In genomic region chr5:62307364-62307689, GRCh38 we compare ENCODE assay signal across 8 cellular contexts. TPM values are rescaled to one million over a fixed set of nuclear protein-coding genes. Genes with fewer than 3 reads are reported as not detected.
DNase-seq lines count a peak whose midpoint lies in the region; ATAC-seq and TF ChIP-seq lines count a peak whose summit lies in the region.

No MANE protein-coding gene starts in this region.

- TF ChIP-seq CTCF in GM12864 (IDR thresholded peaks at IDR 0.05; ENCODE audit: low read depth, low read length, missing control alignments) (no peak), SU-DHL-6 (IDR thresholded peaks at IDR 0.05; ENCODE audit: insufficient read depth, low read length, poor library complexity, severe bottlenecking) (no peak), fibroblast of pulmonary artery (IDR thresholded peaks at IDR 0.05; ENCODE audit: low read length, missing control alignments) (no peak), psoas muscle (IDR thresholded peaks at IDR 0.05) (no peak)

- intact Hi-C loops in psoas muscle (cut with DNase I): loop anchor here in 1 of 2 donors (5.0 to 10.0 kb wide), 2 partner anchors 40 to 97 kb away; partner anchors contain the start of gene DIMT1

- no peak for DNase-seq in GM12864 (ENCODE audit: low read depth)
- DNase-seq in fibroblast of pulmonary artery (ENCODE audit: low read depth): no peak
- no peak for DNase-seq in psoas muscle
- DNase-seq in stimulated activated CD4-positive, alpha-beta T cell treated with anti-CD3 and anti-CD28 coated beads, Interleukin-1b, Interleukin-23, amount 100 ng/mL, for 48 hours: no peak
- DNase-seq in AML-193 (lab: John Stamatoyannopoulos, UW): no peak
- no peak for DNase-seq in NCI-H1930 (lab: John Stamatoyannopoulos, UW)
- no peak for DNase-seq in kidney tubule cell (ENCODE audit: low spot score)

- peaks cover 3% of the 10 kb centered on the region; the same call in 1 of the 2 replicates for H3K36me3 ChIP-seq in SU-DHL-6 (ENCODE audit: low read length)
- H3K36me3 ChIP-seq in psoas muscle (ENCODE audit: insufficient read depth in 1 of 2, low read depth in 1 of 2): no peaks in the 10 kb centered on the region

- no peaks in the 10 kb centered on the region for H3K9me2 ChIP-seq in SU-DHL-6 (replicated peaks; ENCODE audit: insufficient read depth, low read length)

- no peaks in the 10 kb centered on the region for H3K4me1 ChIP-seq in psoas muscle

- H3K4me3 ChIP-seq in GM12864 (ENCODE audit: low read depth, low read length) (peak overlapping the region; percentile 97), SU-DHL-6 (ENCODE audit: insufficient read depth, low read length, poor library complexity, severe bottlenecking) (peak overlapping the region; percentile 97), fibroblast of pulmonary artery (replicated peaks; ENCODE audit: low read depth, low read length) (peak overlapping the region; percentile 87), psoas muscle (peak overlapping the region; percentile 93)

- H3K9ac ChIP-seq in SU-DHL-6 (ENCODE audit: low read length): peak overlapping the region; percentile 97

- H3K9me3 ChIP-seq in SU-DHL-6 (ENCODE audit: insufficient read depth, low read length): no peaks in the 10 kb centered on the region
- H3K9me3 ChIP-seq in psoas muscle: no peaks in the 10 kb centered on the region

- peak overlapping the region; percentile 83 for H3K27ac ChIP-seq in SU-DHL-6 (ENCODE audit: low read depth, low read length)
- no peak overlapping the region for H3K27ac ChIP-seq in psoas muscle

- H3F3A ChIP-seq in SU-DHL-6 (ENCODE audit: insufficient read depth): peaks cover 7% of the 10 kb centered on the region; the same call in 1 of the 2 replicates

- WGBS in psoas muscle, 3 donors: 12 to 32% (median 17%) methylated on average over 9 of the region's 9 CpGs

- H3K27me3 ChIP-seq in SU-DHL-6 (ENCODE audit: low read length) (no peaks in the 10 kb centered on the region), psoas muscle (ENCODE audit: insufficient read depth in 3 of 3, low read length in 2 of 3) (no peaks in the 10 kb centered on the region)

- peaks cover 61% of the 10 kb centered on the region for H3K79me2 ChIP-seq in SU-DHL-6 (ENCODE audit: insufficient read depth, low read length)

- H2AFZ ChIP-seq in SU-DHL-6 (ENCODE audit: low read depth, low read length, severe bottlenecking): peak overlapping the region; percentile 65

- ATAC-seq in psoas muscle: no peak

- peak overlapping the region; percentile 72 for H3K4me2 ChIP-seq in SU-DHL-6 (ENCODE audit: low read depth, low read length, poor library complexity, severe bottlenecking)

- peaks cover 32% of the 10 kb centered on the region for H4K20me1 ChIP-seq in SU-DHL-6 (ENCODE audit: low read depth, low read length)

RNA-seq across cellular contexts. Expression of gene KIF2A, which starts 1.3 kb away (rescaled TPM):
- 10 to 100 TPM in 1 of 4 donors, 1 to 10 TPM in 3; 7.5 to 10.6 (median 8.9) TPM for total RNA-seq in psoas muscle
- 1 to 10 TPM; 1.4 to 9.2 (median 4.5) TPM for polyA plus RNA-seq in psoas muscle
